Comparison of ENCODE assay signal across 8 cellular contexts in genomic region chr9:111661150-111661801, GRCh38. TPM values are rescaled to one million over a fixed set of nuclear protein-coding genes. Genes with fewer than 3 reads are reported as not detected.
DNase-seq lines count a peak whose midpoint lies in the region; ATAC-seq and TF ChIP-seq lines count a peak whose summit lies in the region.

Gene GNG10, plus strand, starts transcription at chr9:111661605. Its CDS starts 30 bp downstream, at chr9:111661635.

- no peaks in the 10 kb centered on the region for H3K27me3 ChIP-seq in endodermal cell (ENCODE audit: control insufficient read depth, insufficient read depth, low read length, poor library complexity, severe bottlenecking)

- WGBS in endodermal cell (ENCODE audit: insufficient coverage in 1 of 2, insufficient read length in 1 of 2), 2 experiments: 0 to 2% methylated on average over 11 to 61 of the region's 61 CpGs
- 0% methylated on average over 54 to 55 of the region's 61 CpGs for WGBS in mesodermal cell (ENCODE audit: insufficient coverage in 2 of 2), 2 experiments

- DNase-seq in AG20443 (ENCODE audit: low spot score): peak; percentile 97
- DNase-seq in NCI-H748 treated with DMSO at 0.1 percent for 48 hours (lab: John Stamatoyannopoulos, UW): peak; percentile 20
- DNase-seq in activated CD8-positive, alpha-beta memory T cell treated with anti-CD3 and anti-CD28 coated beads for 48 hours (ENCODE audit: low read depth in 2 of 3, low spot score in 2 of 3): peak; percentile 25 to 55 (median 47)
- DNase-seq in endodermal cell: peak; percentile 86
- DNase-seq in stimulated activated CD8-positive, alpha-beta memory T cell treated with anti-CD3 and anti-CD28 coated beads, Interleukin-15, amount 100 ng/mL, for 24 hours (ENCODE audit: low read depth): peak; percentile 51

- H3K9ac ChIP-seq in endodermal cell (ENCODE audit: extremely low read depth, low read length, poor library complexity, severe bottlenecking): peak within 1 kb of the TSS; percentile 58

- peak within 1 kb of the TSS; percentile 80 for H3K27ac Mint-ChIP-seq in endodermal cell

- H3K36me3 ChIP-seq in endodermal cell (ENCODE audit: control insufficient read depth, insufficient read depth, low read length) (peaks cover 19% of the 10 kb centered on the region), mesodermal cell (ENCODE audit: control insufficient read depth, insufficient read depth, low read length) (peaks cover 7% of the 10 kb centered on the region)

- peak within 1 kb of the TSS; percentile 92 for H3K4me3 Mint-ChIP-seq in endodermal cell

- H3K4me1 Mint-ChIP-seq in endodermal cell: peaks cover 18% of the 10 kb centered on the region

- ATAC-seq in GM18867 (IDR thresholded peaks at IDR 0.05; ENCODE audit: unreplicated experiment) (peak; percentile 94), HG03095 (IDR thresholded peaks at IDR 0.05; ENCODE audit: unreplicated experiment) (peak; percentile 83)

- H3K4me1 ChIP-seq in endodermal cell (ENCODE audit: control insufficient read depth, insufficient read depth, low read length): no peaks in the 10 kb centered on the region
- H3K4me1 ChIP-seq in mesodermal cell (ENCODE audit: control insufficient read depth, insufficient read depth, low read length, poor library complexity, severe bottlenecking): peaks cover 13% of the 10 kb centered on the region

- H3K4me3 ChIP-seq in endodermal cell (ENCODE audit: low read length) (peak within 1 kb of the TSS; percentile 85), mesodermal cell (ENCODE audit: extremely low read depth, insufficient read depth, low read length, poor library complexity, severe bottlenecking) (peak within 1 kb of the TSS; percentile 56)

- H3K9me3 ChIP-seq in endodermal cell (ENCODE audit: control insufficient read depth, low read length) (no peaks in the 10 kb centered on the region), mesodermal cell (ENCODE audit: control insufficient read depth, low read length) (no peaks in the 10 kb centered on the region)

- TF ChIP-seq CTCF in endodermal cell (conservative IDR thresholded peaks at IDR 0.05): no peak

- H3K27ac ChIP-seq in endodermal cell (ENCODE audit: low read depth, low read length) (no peak within 1 kb of the TSS), mesodermal cell (ENCODE audit: low read depth, low read length, severe bottlenecking) (peak within 1 kb of the TSS; percentile 11)

- peaks cover 16% of the 10 kb centered on the region for H3K36me3 Mint-ChIP-seq in endodermal cell (ENCODE audit: low read depth)

- H3K27me3 Mint-ChIP-seq in endodermal cell (ENCODE audit: insufficient read depth): peaks cover 2% of the 10 kb centered on the region

- no peaks in the 10 kb centered on the region for H3K9me3 Mint-ChIP-seq in endodermal cell

RNA-seq across cellular contexts. Expression of gene GNG10, which starts in this region (rescaled TPM):
- 10 to 100 TPM; 27.7 to 39.7 TPM for total RNA-seq in endodermal cell
- polyA plus RNA-seq in endodermal cell (2013, experiment 1 of 2): 41.3 TPM
- polyA plus RNA-seq in endodermal cell (2013, experiment 2 of 2): 42.2 TPM
- 48.1 TPM for polyA plus RNA-seq in mesodermal cell (2013, experiment 1 of 2)
- 49.4 TPM for polyA plus RNA-seq in mesodermal cell (2013, experiment 2 of 2)

Comparison
In these comparisons a context has a peak if more than half of its experiments do, and no peak if none do; other contexts are left out.
1. DNase-seq: peak in every context shown above with its lines; median percentile 97 in AG20443; 86 in endodermal cell; 51 in stimulated activated CD8-positive, alpha-beta memory T cell treated with anti-CD3 and anti-CD28 coated beads, Interleukin-15, amount 100 ng/mL, for 24 hours; 47 in activated CD8-positive, alpha-beta memory T cell treated with anti-CD3 and anti-CD28 coated beads for 48 hours; 20 in NCI-H748 treated with DMSO at 0.1 percent for 48 hours.